Comparison of ENCODE assay signal across 1 cellular context in the genomic region with DNA sequence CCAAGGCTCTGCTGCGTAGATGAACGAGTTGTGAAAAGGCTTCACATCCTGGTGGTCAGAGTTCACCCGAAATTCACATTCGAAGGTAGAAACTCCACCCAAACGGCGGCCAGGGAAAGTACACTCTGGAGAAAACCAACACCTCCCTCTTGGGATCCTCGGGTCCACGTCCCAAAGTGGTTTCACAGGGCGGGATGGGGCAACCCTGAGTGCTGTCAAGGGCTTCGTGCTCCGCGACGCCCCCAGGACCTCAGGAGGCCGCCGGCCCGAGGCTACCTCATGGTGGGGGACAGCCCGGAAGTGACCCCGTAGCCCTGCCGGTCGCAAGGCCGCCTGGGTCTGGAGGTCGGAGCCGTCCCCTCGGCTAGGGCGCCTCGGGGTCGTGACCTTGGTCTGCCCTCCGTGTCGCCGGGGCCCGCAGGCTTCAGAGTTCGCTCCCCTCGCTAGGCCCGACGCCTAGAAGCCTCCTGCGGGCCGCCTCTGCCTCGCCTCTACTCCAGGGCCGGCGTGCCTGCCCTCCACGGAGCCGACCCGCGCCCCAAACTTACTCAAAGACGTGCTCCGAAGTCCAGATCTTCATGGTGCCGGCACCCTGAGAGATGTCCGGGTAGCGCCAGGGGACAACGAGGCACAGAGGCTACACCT.
TF ChIP-seq lines count a peak whose summit lies in the region.

A gene (minus strand): TSS at position 636 of the 645 bp plus-strand sequence. CDS start 56 bp downstream, at position 580.

TF ChIP-seq in K562, 482 proteins besides CTCF, POLR2A, EP300 and RAD21 (continued from another document and continues in another):
- TF ChIP-seq, protein P1, sequence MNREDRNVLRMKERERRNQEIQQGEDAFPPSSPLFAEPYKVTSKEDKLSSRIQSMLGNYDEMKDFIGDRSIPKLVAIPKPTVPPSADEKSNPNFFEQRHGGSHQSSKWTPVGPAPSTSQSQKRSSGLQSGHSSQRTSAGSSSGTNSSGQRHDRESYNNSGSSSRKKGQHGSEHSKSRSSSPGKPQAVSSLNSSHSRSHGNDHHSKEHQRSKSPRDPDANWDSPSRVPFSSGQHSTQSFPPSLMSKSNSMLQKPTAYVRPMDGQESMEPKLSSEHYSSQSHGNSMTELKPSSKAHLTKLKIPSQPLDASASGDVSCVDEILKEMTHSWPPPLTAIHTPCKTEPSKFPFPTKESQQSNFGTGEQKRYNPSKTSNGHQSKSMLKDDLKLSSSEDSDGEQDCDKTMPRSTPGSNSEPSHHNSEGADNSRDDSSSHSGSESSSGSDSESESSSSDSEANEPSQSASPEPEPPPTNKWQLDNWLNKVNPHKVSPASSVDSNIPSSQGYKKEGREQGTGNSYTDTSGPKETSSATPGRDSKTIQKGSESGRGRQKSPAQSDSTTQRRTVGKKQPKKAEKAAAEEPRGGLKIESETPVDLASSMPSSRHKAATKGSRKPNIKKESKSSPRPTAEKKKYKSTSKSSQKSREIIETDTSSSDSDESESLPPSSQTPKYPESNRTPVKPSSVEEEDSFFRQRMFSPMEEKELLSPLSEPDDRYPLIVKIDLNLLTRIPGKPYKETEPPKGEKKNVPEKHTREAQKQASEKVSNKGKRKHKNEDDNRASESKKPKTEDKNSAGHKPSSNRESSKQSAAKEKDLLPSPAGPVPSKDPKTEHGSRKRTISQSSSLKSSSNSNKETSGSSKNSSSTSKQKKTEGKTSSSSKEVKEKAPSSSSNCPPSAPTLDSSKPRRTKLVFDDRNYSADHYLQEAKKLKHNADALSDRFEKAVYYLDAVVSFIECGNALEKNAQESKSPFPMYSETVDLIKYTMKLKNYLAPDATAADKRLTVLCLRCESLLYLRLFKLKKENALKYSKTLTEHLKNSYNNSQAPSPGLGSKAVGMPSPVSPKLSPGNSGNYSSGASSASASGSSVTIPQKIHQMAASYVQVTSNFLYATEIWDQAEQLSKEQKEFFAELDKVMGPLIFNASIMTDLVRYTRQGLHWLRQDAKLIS (CRISPR knock-in tag; IDR thresholded peaks at IDR 0.05): 0 out of 2 replicates have a peak, but pooled peaks have one; percentile 20
- TF ChIP-seq ARID2 (IDR thresholded peaks at IDR 0.05): no peak
- TF ChIP-seq ZNF583 (CRISPR knock-in tag; IDR thresholded peaks at IDR 0.05): no peak
- TF ChIP-seq JUND (IDR thresholded peaks at IDR 0.05; ENCODE audit: borderline replicate concordance, low read depth, low read length): no peak
- TF ChIP-seq JUND (tag; IDR thresholded peaks at IDR 0.05; ENCODE audit: borderline replicate concordance, low read depth, low read length): no peak
- TF ChIP-seq KLF13 (tag; IDR thresholded peaks at IDR 0.05; ENCODE audit: borderline replicate concordance, low read depth): no peak
- no peak for TF ChIP-seq FOXJ3 (CRISPR knock-in tag; IDR thresholded peaks at IDR 0.05)
- no peak for TF ChIP-seq SPI1 (IDR thresholded peaks at IDR 0.05; ENCODE audit: borderline replicate concordance, low read depth, low read length)
- peak; percentile 56 for TF ChIP-seq ETV1 (tag; conservative IDR thresholded peaks at IDR 0.05; ENCODE audit: low read depth)
- TF ChIP-seq, protein P2, sequence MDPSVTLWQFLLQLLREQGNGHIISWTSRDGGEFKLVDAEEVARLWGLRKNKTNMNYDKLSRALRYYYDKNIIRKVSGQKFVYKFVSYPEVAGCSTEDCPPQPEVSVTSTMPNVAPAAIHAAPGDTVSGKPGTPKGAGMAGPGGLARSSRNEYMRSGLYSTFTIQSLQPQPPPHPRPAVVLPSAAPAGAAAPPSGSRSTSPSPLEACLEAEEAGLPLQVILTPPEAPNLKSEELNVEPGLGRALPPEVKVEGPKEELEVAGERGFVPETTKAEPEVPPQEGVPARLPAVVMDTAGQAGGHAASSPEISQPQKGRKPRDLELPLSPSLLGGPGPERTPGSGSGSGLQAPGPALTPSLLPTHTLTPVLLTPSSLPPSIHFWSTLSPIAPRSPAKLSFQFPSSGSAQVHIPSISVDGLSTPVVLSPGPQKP (CRISPR knock-in tag; IDR thresholded peaks at IDR 0.05): no peak
- TF ChIP-seq, protein P3, sequence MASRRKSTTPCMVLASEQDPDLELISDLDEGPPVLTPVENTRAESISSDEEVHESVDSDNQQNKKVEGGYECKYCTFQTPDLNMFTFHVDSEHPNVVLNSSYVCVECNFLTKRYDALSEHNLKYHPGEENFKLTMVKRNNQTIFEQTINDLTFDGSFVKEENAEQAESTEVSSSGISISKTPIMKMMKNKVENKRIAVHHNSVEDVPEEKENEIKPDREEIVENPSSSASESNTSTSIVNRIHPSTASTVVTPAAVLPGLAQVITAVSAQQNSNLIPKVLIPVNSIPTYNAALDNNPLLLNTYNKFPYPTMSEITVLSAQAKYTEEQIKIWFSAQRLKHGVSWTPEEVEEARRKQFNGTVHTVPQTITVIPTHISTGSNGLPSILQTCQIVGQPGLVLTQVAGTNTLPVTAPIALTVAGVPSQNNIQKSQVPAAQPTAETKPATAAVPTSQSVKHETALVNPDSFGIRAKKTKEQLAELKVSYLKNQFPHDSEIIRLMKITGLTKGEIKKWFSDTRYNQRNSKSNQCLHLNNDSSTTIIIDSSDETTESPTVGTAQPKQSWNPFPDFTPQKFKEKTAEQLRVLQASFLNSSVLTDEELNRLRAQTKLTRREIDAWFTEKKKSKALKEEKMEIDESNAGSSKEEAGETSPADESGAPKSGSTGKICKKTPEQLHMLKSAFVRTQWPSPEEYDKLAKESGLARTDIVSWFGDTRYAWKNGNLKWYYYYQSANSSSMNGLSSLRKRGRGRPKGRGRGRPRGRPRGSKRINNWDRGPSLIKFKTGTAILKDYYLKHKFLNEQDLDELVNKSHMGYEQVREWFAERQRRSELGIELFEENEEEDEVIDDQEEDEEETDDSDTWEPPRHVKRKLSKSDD (conservative IDR thresholded peaks at IDR 0.05; ENCODE audit: low read length): no peak
- TF ChIP-seq ZC3H4 (CRISPR knock-in tag; IDR thresholded peaks at IDR 0.05; ENCODE audit: borderline replicate concordance): no peak
- TF ChIP-seq, protein P4, sequence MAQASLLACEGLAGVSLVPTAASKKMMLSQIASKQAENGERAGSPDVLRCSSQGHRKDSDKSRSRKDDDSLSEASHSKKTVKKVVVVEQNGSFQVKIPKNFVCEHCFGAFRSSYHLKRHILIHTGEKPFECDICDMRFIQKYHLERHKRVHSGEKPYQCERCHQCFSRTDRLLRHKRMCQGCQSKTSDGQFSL (CRISPR knock-in tag; IDR thresholded peaks at IDR 0.05): 0 out of 2 replicates have a peak, but pooled peaks have one; percentile 13
- TF ChIP-seq, protein P4 (tag; IDR thresholded peaks at IDR 0.05): no peak
- no peak for TF ChIP-seq CXXC5 (CRISPR knock-in tag; IDR thresholded peaks at IDR 0.05)
- TF ChIP-seq ZNF707 (CRISPR knock-in tag; conservative IDR thresholded peaks at IDR 0.05): no peak
- TF ChIP-seq, protein P5, sequence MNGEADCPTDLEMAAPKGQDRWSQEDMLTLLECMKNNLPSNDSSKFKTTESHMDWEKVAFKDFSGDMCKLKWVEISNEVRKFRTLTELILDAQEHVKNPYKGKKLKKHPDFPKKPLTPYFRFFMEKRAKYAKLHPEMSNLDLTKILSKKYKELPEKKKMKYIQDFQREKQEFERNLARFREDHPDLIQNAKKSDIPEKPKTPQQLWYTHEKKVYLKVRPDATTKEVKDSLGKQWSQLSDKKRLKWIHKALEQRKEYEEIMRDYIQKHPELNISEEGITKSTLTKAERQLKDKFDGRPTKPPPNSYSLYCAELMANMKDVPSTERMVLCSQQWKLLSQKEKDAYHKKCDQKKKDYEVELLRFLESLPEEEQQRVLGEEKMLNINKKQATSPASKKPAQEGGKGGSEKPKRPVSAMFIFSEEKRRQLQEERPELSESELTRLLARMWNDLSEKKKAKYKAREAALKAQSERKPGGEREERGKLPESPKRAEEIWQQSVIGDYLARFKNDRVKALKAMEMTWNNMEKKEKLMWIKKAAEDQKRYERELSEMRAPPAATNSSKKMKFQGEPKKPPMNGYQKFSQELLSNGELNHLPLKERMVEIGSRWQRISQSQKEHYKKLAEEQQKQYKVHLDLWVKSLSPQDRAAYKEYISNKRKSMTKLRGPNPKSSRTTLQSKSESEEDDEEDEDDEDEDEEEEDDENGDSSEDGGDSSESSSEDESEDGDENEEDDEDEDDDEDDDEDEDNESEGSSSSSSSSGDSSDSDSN (IDR thresholded peaks at IDR 0.05; ENCODE audit: borderline replicate concordance in 1 of 2, low read depth in 2 of 2, low read length in 2 of 2): no peak
- TF ChIP-seq, protein P6, sequence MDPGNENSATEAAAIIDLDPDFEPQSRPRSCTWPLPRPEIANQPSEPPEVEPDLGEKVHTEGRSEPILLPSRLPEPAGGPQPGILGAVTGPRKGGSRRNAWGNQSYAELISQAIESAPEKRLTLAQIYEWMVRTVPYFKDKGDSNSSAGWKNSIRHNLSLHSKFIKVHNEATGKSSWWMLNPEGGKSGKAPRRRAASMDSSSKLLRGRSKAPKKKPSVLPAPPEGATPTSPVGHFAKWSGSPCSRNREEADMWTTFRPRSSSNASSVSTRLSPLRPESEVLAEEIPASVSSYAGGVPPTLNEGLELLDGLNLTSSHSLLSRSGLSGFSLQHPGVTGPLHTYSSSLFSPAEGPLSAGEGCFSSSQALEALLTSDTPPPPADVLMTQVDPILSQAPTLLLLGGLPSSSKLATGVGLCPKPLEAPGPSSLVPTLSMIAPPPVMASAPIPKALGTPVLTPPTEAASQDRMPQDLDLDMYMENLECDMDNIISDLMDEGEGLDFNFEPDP (CRISPR knock-in tag; IDR thresholded peaks at IDR 0.05): no peak
- no peak for TF ChIP-seq NEUROD1 (IDR thresholded peaks at IDR 0.05; ENCODE audit: borderline replicate concordance, low read depth, low read length, partially characterized antibody)
- no peak for TF ChIP-seq HLTF (IDR thresholded peaks at IDR 0.05)
- TF ChIP-seq FUS (optimal IDR thresholded peaks at IDR 0.05; ENCODE audit: low read depth, low read length): no peak
- no peak for TF ChIP-seq ZNF384 (IDR thresholded peaks at IDR 0.05; ENCODE audit: low read depth, low read length)
- TF ChIP-seq MCM7 (IDR thresholded peaks at IDR 0.05): no peak
- TF ChIP-seq, protein P7, sequence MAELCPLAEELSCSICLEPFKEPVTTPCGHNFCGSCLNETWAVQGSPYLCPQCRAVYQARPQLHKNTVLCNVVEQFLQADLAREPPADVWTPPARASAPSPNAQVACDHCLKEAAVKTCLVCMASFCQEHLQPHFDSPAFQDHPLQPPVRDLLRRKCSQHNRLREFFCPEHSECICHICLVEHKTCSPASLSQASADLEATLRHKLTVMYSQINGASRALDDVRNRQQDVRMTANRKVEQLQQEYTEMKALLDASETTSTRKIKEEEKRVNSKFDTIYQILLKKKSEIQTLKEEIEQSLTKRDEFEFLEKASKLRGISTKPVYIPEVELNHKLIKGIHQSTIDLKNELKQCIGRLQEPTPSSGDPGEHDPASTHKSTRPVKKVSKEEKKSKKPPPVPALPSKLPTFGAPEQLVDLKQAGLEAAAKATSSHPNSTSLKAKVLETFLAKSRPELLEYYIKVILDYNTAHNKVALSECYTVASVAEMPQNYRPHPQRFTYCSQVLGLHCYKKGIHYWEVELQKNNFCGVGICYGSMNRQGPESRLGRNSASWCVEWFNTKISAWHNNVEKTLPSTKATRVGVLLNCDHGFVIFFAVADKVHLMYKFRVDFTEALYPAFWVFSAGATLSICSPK (IDR thresholded peaks at IDR 0.05; ENCODE audit: borderline replicate concordance): no peak
- TF ChIP-seq XRCC3 (IDR thresholded peaks at IDR 0.05): no peak
- TF ChIP-seq ZSCAN29 (IDR thresholded peaks at IDR 0.05): no peak
- TF ChIP-seq MAFG (tag; conservative IDR thresholded peaks at IDR 0.05): no peak
- TF ChIP-seq, protein P8, sequence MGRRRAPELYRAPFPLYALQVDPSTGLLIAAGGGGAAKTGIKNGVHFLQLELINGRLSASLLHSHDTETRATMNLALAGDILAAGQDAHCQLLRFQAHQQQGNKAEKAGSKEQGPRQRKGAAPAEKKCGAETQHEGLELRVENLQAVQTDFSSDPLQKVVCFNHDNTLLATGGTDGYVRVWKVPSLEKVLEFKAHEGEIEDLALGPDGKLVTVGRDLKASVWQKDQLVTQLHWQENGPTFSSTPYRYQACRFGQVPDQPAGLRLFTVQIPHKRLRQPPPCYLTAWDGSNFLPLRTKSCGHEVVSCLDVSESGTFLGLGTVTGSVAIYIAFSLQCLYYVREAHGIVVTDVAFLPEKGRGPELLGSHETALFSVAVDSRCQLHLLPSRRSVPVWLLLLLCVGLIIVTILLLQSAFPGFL (CRISPR knock-in tag; IDR thresholded peaks at IDR 0.05): no peak
- TF ChIP-seq BDP1 (IDR thresholded peaks at IDR 0.05; ENCODE audit: insufficient read depth, insufficient read length): no peak
- TF ChIP-seq SP2 (IDR thresholded peaks at IDR 0.05; ENCODE audit: extremely low read depth, low read depth, low read length, poor library complexity, severe bottlenecking): no peak
- TF ChIP-seq ILF3 (IDR thresholded peaks at IDR 0.05; ENCODE audit: borderline replicate concordance): no peak
- TF ChIP-seq, protein P9, sequence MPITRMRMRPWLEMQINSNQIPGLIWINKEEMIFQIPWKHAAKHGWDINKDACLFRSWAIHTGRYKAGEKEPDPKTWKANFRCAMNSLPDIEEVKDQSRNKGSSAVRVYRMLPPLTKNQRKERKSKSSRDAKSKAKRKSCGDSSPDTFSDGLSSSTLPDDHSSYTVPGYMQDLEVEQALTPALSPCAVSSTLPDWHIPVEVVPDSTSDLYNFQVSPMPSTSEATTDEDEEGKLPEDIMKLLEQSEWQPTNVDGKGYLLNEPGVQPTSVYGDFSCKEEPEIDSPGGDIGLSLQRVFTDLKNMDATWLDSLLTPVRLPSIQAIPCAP (CRISPR knock-in tag; IDR thresholded peaks at IDR 0.05; ENCODE audit: borderline replicate concordance): peak; percentile 76; the same call in 1 of the 2 replicates
- TF ChIP-seq BMI1 (IDR thresholded peaks at IDR 0.05; ENCODE audit: low read length): no peak
- TF ChIP-seq POLR2AphosphoS5 (IDR thresholded peaks at IDR 0.05; ENCODE audit: control insufficient read depth, insufficient read depth, low read depth, low read length): no peak
- no peak for TF ChIP-seq CCAR2 (IDR thresholded peaks at IDR 0.05; ENCODE audit: low read depth, low read length)
- TF ChIP-seq, protein P10, sequence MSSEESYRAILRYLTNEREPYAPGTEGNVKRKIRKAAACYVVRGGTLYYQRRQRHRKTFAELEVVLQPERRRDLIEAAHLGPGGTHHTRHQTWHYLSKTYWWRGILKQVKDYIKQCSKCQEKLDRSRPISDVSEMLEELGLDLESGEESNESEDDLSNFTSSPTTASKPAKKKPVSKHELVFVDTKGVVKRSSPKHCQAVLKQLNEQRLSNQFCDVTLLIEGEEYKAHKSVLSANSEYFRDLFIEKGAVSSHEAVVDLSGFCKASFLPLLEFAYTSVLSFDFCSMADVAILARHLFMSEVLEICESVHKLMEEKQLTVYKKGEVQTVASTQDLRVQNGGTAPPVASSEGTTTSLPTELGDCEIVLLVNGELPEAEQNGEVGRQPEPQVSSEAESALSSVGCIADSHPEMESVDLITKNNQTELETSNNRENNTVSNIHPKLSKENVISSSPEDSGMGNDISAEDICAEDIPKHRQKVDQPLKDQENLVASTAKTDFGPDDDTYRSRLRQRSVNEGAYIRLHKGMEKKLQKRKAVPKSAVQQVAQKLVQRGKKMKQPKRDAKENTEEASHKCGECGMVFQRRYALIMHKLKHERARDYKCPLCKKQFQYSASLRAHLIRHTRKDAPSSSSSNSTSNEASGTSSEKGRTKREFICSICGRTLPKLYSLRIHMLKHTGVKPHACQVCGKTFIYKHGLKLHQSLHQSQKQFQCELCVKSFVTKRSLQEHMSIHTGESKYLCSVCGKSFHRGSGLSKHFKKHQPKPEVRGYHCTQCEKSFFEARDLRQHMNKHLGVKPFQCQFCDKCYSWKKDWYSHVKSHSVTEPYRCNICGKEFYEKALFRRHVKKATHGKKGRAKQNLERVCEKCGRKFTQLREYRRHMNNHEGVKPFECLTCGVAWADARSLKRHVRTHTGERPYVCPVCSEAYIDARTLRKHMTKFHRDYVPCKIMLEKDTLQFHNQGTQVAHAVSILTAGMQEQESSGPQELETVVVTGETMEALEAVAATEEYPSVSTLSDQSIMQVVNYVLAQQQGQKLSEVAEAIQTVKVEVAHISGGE (CRISPR knock-in tag; IDR thresholded peaks at IDR 0.05): peak in 1 of 3 experiments; percentile 24; a peak in 2 of 6 replicates
